In the genomic region with DNA sequence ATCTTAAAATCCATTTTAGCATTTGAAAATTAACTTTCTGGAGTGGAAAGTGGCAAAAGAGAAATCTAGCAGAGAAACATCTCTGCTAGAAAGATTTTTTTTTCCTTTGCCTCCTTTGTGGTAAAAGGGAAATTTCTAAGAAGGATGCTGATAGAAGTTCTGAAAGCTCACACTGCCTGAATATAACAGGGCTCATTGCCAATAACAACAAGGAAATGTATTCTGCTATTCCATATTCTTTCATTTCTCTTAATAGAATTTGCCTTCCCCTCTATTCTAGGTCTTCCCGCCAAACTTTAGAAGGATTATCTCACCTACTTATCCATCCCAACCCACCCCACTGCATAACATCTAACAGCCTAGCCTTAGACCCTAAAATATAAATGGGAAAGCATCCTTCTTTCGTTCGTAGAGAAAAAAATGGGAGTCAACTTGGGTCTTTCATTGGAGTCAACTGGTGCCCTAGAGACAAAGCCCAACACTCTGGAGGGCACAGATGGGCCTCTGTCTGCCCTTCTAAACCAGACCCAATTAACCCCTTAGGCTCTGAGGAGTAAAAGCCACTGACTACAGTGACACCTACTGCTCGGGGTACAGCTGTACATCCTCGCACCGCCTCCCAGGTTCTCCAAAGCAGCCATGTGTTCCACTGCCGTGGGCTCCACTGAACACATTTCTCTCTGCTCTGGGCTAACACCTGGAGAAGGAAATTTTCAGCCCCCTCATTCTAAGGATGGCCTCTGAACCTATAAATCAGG, we compare ENCODE assay signal across 7 cellular contexts.
DNase-seq lines count a peak whose midpoint lies in the region; ATAC-seq and TF ChIP-seq lines count a peak whose summit lies in the region.

No MANE protein-coding gene starts in this region.

- no peak for ATAC-seq in GM18873 (IDR thresholded peaks at IDR 0.05; ENCODE audit: low FRiP score, unreplicated experiment)

- H3K27me3 ChIP-seq in skeletal muscle satellite cell (ENCODE audit: control insufficient read depth, insufficient read depth, low read length): no peaks in the 10 kb centered on the region

- H3K9ac ChIP-seq in skeletal muscle satellite cell (ENCODE audit: low read depth, low read length): no peak overlapping the region

- H3K9me3 ChIP-seq in skeletal muscle satellite cell (replicated peaks; ENCODE audit: low read length): no peaks in the 10 kb centered on the region

- H3K4me1 ChIP-seq in skeletal muscle satellite cell (ENCODE audit: control insufficient read depth, insufficient read depth, low read length): peaks cover 19% of the 10 kb centered on the region

- peak overlapping the region; percentile 87 for H3K4me2 ChIP-seq in skeletal muscle satellite cell (ENCODE audit: low read length)

- peak; percentile 24 for TF ChIP-seq CTCF in fibroblast of villous mesenchyme (IDR thresholded peaks at IDR 0.05; ENCODE audit: insufficient read depth, low read depth, low read length)

- H3K36me3 ChIP-seq in skeletal muscle satellite cell (ENCODE audit: insufficient read depth, low read length): no peaks in the 10 kb centered on the region

- no peak overlapping the region for H3K4me3 ChIP-seq in fibroblast of villous mesenchyme (ENCODE audit: low read depth, low read length)
- H3K4me3 ChIP-seq in skeletal muscle satellite cell (ENCODE audit: low read length): no peak overlapping the region

- DNase-seq in EL (peak; percentile 13), LoVo (ENCODE audit: low spot score) (peak; percentile 25), SW480 (ENCODE audit: low spot score) (peak; percentile 23), fibroblast of villous mesenchyme (ENCODE audit: low read depth) (no peak)
- no peak for DNase-seq in activated CD4-positive, CD25-positive, alpha-beta regulatory T cell treated with anti-CD3 and anti-CD28 coated beads, Interleukin-2, amount 50 U/mL, for 72 hours

Comparison
In these comparisons a context has a peak if more than half of its experiments do, and no peak if none do; other contexts are left out.
1. DNase-seq: peak in EL (single experiment), LoVo (single experiment) and SW480 (single experiment); none in fibroblast of villous mesenchyme (single experiment) and activated CD4-positive, CD25-positive, alpha-beta regulatory T cell treated with anti-CD3 and anti-CD28 coated beads, Interleukin-2, amount 50 U/mL, for 72 hours (single experiment).